ENCODE assay signal across 18 cellular contexts in the genomic region with DNA sequence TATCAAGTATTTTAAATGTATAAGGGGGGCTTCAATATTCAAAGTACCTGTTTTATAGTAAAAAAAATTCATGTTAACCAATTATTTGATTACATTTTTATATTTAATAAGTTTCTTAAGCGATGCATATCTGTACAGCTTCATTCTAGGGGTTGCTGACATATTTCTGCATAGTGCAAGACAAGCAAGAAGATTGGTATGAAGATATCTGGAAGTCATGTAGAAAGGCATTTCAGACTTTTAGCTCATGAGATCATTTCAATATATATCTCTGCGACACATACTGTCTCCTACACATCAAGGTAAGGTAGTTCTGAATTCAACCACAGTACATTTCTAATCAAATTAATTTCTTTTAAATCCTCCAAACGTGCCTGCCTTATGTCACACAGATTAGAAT.
A peak's percentile ranks its signal among the peaks of the same experiment; 100 is the strongest.
DNase-seq lines count a peak whose midpoint lies in the region; ATAC-seq, FAIRE-seq and TF ChIP-seq lines count a peak whose summit lies in the region.
"Had no signal": no experiment of that assay in that cellular context is flagged by ENCODE, and none has a peak within 500 bp of the region (broad histone marks: within the 10 kb centered on the region; RNA-seq: fewer than 3 reads in every experiment).

No MANE protein-coding gene starts in this region.

- H3K4me1 ChIP-seq in CD8-positive, alpha-beta memory T cell (ENCODE audit: insufficient read depth, low read length) = peaks cover 6% of the 10 kb centered on the region

- H3K27me3 Mint-ChIP-seq in mesothelial cell of epicardium (ENCODE audit: low read depth) = no peaks in the 10 kb centered on the region
- H3K27me3 Mint-ChIP-seq in CD8-positive, alpha-beta memory T cell = no peaks in the 10 kb centered on the region
- H3K27me3 Mint-ChIP-seq: CD4-positive, CD25-positive, alpha-beta regulatory T cell had no signal

- H3K27me3 ChIP-seq in CD8-positive, alpha-beta memory T cell (ENCODE audit: insufficient read depth, low read length, poor library complexity, severe bottlenecking) = no peaks in the 10 kb centered on the region

- no peaks in the 10 kb centered on the region for H3K9me3 ChIP-seq in CD8-positive, alpha-beta memory T cell (ENCODE audit: low read length)

- ATAC-seq in HG03442 (IDR thresholded peaks at IDR 0.05; ENCODE audit: unreplicated experiment) (no peak), GM21825 (IDR thresholded peaks at IDR 0.05; ENCODE audit: unreplicated experiment) (no peak)
- ATAC-seq: HCT116 had no signal

- no peak for DNase-seq in D721Med (ENCODE audit: insufficient read length, low spot score)
- peak; percentile 58 for DNase-seq in NCI-H226
- DNase-seq in choroid plexus epithelial cell (ENCODE audit: low read depth) = peak; percentile 68
- DNase-seq in mesothelial cell of epicardium (ENCODE audit: low spot score in 2 of 2, unreplicated experiment in 2 of 2) = no peak
- no peak for DNase-seq in CD8-positive, alpha-beta memory T cell
- no peak for DNase-seq in GM10248 (ENCODE audit: extremely low spot score)
- DNase-seq: CD4-positive, CD25-positive, alpha-beta regulatory T cell; DMS79 treated with DMSO at 0.1 percent for 48 hours; KG1; NCI-H1092; NCI-H1694; NCI-H446; NCI-H748 treated with DMSO at 0.1 percent for 48 hours; PC-9 had no signal

- peaks cover 3% of the 10 kb centered on the region for H3K4me1 Mint-ChIP-seq in mesothelial cell of epicardium
- peaks cover 3 to 17% (median 12%) of the 10 kb centered on the region in 3 donors for H3K4me1 Mint-ChIP-seq in CD8-positive, alpha-beta memory T cell

- no peak overlapping the region for H3K4me3 ChIP-seq in choroid plexus epithelial cell (ENCODE audit: low read depth, low read length)
- no peak overlapping the region for H3K4me3 ChIP-seq in CD8-positive, alpha-beta memory T cell (ENCODE audit: low read length)
- H3K4me3 ChIP-seq: PC-9 had no signal

- POLR2A ChIA-PET in CD8-positive, alpha-beta memory T cell (lab: Charles Lee) = no interaction called here
- POLR2A ChIA-PET in GM10248 (lab: Yijun Ruan, JAX) = no interaction called here

- CTCF ChIA-PET in CD8-positive, alpha-beta memory T cell (lab: Charles Lee) = no interaction called here
- CTCF ChIA-PET in GM10248 (lab: Yijun Ruan, JAX) = interaction anchor here (0.9 to 1.1 kb wide), 2 partner anchors 12 to 17 kb away, joined by 3 read pairs; no protein-coding TSS in a partner anchor

- peak; percentile 16 for FAIRE-seq in D721Med (lab: Jason Lieb, UNC)
- FAIRE-seq: A204.1 had no signal

- H3K36me3 Mint-ChIP-seq in mesothelial cell of epicardium = peaks cover 1% of the 10 kb centered on the region
- H3K36me3 Mint-ChIP-seq in CD8-positive, alpha-beta memory T cell = peaks cover 0 to 10% (median 0%) of the 10 kb centered on the region in 3 donors

- peak overlapping the region; percentile 41 for H3K27ac Mint-ChIP-seq in mesothelial cell of epicardium
- no peak overlapping the region for H3K27ac Mint-ChIP-seq in CD8-positive, alpha-beta memory T cell
- H3K27ac Mint-ChIP-seq: CD4-positive, CD25-positive, alpha-beta regulatory T cell had no signal

- no peak overlapping the region for H3K4me3 Mint-ChIP-seq in mesothelial cell of epicardium
- H3K4me3 Mint-ChIP-seq in CD8-positive, alpha-beta memory T cell = no peak overlapping the region
- H3K4me3 Mint-ChIP-seq: CD4-positive, CD25-positive, alpha-beta regulatory T cell had no signal

- no peak overlapping the region for H3K27ac ChIP-seq in CD8-positive, alpha-beta memory T cell (ENCODE audit: low read depth, low read length)
- H3K27ac ChIP-seq: PC-9 had no signal

- H3K9me3 Mint-ChIP-seq in mesothelial cell of epicardium = no peaks in the 10 kb centered on the region
- H3K9me3 Mint-ChIP-seq in CD8-positive, alpha-beta memory T cell = no peaks in the 10 kb centered on the region
- H3K9me3 Mint-ChIP-seq: CD4-positive, CD25-positive, alpha-beta regulatory T cell had no signal

- TF ChIP-seq CTCF in D721Med (IDR thresholded peaks at IDR 0.05; ENCODE audit: insufficient read depth, missing control alignments) (no peak), choroid plexus epithelial cell (conservative IDR thresholded peaks at IDR 0.05; ENCODE audit: low read depth, low read length) (no peak), mesothelial cell of epicardium (IDR thresholded peaks at IDR 0.05; ENCODE audit: unreplicated experiment) (no peak), GM10248 (IDR thresholded peaks at IDR 0.05; ENCODE audit: control extremely low read depth, extremely low read depth, low read depth, missing control alignments) (no peak)

- peaks cover 3% of the 10 kb centered on the region for H3K36me3 ChIP-seq in CD8-positive, alpha-beta memory T cell (ENCODE audit: insufficient read depth, low read length)

Comparison
In these comparisons a context has a peak if more than half of its experiments do, and no peak if none do; other contexts are left out.
1. DNase-seq: peak in NCI-H226 (single experiment) and choroid plexus epithelial cell (single experiment); none in D721Med (single experiment), mesothelial cell of epicardium (0 of 2), CD8-positive, alpha-beta memory T cell (0 of 5) and GM10248 (single experiment).